Comparison of ENCODE assay signal across 1 cellular context in genomic region chr14:24240110-24240918, GRCh38.
TF ChIP-seq lines count a peak whose summit lies in the region.

No MANE protein-coding gene starts in this region.

TF ChIP-seq in GM23338, 12 proteins besides CTCF, POLR2A, EP300 and RAD21 (continued from another document):
- no peak for TF ChIP-seq REST (IDR thresholded peaks at IDR 0.05; ENCODE audit: unreplicated experiment)
- no peak for TF ChIP-seq ZNF462 (CRISPR knock-in tag; IDR thresholded peaks at IDR 0.05)
